In the genomic region with DNA sequence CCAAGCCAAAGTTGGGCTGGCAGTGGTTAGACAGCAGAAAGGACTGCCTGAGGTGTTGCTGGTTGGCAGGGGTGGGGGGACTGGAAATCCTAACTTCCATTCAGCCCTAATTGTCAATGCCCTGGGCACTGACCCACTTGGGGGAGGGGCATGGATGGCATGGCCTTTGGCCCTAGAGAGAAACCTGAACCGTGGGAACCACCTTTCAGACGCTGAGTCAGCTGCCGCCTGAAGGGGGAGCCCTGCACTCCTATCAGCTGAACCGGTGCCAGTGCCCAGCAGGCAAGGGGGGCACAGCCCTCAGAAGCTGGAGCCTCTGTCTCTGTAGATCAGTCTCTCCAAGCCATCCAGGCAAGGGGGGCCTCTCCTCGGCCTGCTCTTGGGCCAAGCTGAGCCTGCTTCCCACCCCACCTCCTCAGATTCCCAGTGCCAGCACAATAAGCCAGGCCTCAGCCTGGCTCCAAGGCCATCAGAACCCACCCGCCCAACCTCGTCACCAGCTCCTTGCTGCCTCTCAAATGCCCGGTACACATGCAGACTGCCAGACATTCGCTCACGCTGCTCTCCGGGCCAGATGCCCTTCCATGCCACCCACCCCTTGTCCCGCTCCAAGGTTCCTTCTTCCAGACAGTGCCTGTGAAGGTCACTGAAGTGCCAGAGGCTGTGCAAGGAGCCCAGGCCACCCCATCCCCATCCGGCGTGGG, we compare ENCODE assay signal across 8 cellular contexts. TPM values are rescaled to one million over a fixed set of nuclear protein-coding genes. Genes with fewer than 3 reads are reported as not detected.
A peak's percentile ranks its signal among the peaks of the same experiment; 100 is the strongest.
DNase-seq lines count a peak whose midpoint lies in the region; ATAC-seq and TF ChIP-seq lines count a peak whose summit lies in the region.

No MANE protein-coding gene starts in this region.

- H3K36me3 ChIP-seq in duodenal mucosa (ENCODE audit: control insufficient read depth in 1 of 2, insufficient read depth in 2 of 2, low read length in 2 of 2) (peaks cover 11 to 27% of the 10 kb centered on the region in 2 donors), mucosa of descending colon (ENCODE audit: low read depth) (no peaks in the 10 kb centered on the region)

- H3K27ac ChIP-seq in duodenal mucosa (ENCODE audit: low read depth, low read length) = peak overlapping the region; percentile 26

- H3K4me1 ChIP-seq in duodenal mucosa (ENCODE audit: control insufficient read depth in 1 of 2, insufficient read depth in 2 of 2, low read length in 2 of 2) (peaks cover 24 to 25% of the 10 kb centered on the region in 2 donors), mucosa of descending colon (ENCODE audit: low read depth) (peaks cover 38% of the 10 kb centered on the region)

- peak; percentile 75 for TF ChIP-seq CTCF in mucosa of descending colon (IDR thresholded peaks at IDR 0.05)

- intact Hi-C loops in mucosa of descending colon (cut with DNase I, micrococcal nuclease) = no loop called here

- no peaks in the 10 kb centered on the region for H3K27me3 ChIP-seq in duodenal mucosa (ENCODE audit: control insufficient read depth in 1 of 2, insufficient read depth in 2 of 2, low read length in 2 of 2)

- peak; percentile 35 to 69 for ATAC-seq in activated CD4-positive, CD25-positive, alpha-beta regulatory T cell treated with anti-CD3 and anti-CD28 coated beads, Interleukin-2, amount 50 U/mL, for 24 hours
- ATAC-seq in mucosa of descending colon (peak; percentile 71), GM18870 (IDR thresholded peaks at IDR 0.05; ENCODE audit: unreplicated experiment) (no peak)

- H3K4me3 ChIP-seq in duodenal mucosa (ENCODE audit: low read depth in 1 of 2, low read length in 2 of 2) = peak overlapping the region in 1 of 2 donors; percentile 42
- H3K4me3 ChIP-seq in mucosa of descending colon = no peak overlapping the region

- DNase-seq in DMS 273 (lab: John Stamatoyannopoulos, UW; ENCODE audit: unreplicated experiment) (peak; percentile 85), DMS 273 treated with DMSO at 0.1 percent for 48 hours (lab: John Stamatoyannopoulos, UW) (no peak), NAMALWA (ENCODE audit: low spot score) (peak; percentile 75), mucosa of descending colon (peak; percentile 81 to 86 (median 83))
- peak; percentile 29 for DNase-seq in stimulated activated naive CD4-positive, alpha-beta T cell treated with Interleukin-2 at 50 U/mL for 16 hours (lab: John Stamatoyannopoulos, UW)

- peak overlapping the region in 1 of 2 donors; percentile 54 for H3K9ac ChIP-seq in duodenal mucosa (ENCODE audit: low read depth in 1 of 2, low read length in 2 of 2)

- no peaks in the 10 kb centered on the region for H3K9me3 ChIP-seq in duodenal mucosa (ENCODE audit: control insufficient read depth in 1 of 2, low read length in 2 of 2)
- no peaks in the 10 kb centered on the region for H3K9me3 ChIP-seq in mucosa of descending colon

RNA-seq across cellular contexts. Expression of a gene that starts 11.6 kb away (rescaled TPM):
- total RNA-seq in mucosa of descending colon = 100 to 1,000 TPM; 104 to 169 (median 148) TPM

RNA-seq across cellular contexts. Expression of a gene that starts 29.6 kb away (rescaled TPM):
- total RNA-seq in mucosa of descending colon = not detected

RNA-seq across cellular contexts. Expression of a gene that starts 56.8 kb away (rescaled TPM):
- total RNA-seq in mucosa of descending colon = 10 to 100 TPM; 47.5 to 54.5 (median 52.9) TPM
